Comparison of ENCODE assay signal across 19 cellular contexts in genomic region chr7:79911420-79911819, GRCh38.
A peak's percentile ranks its signal among the peaks of the same experiment; 100 is the strongest.
DNase-seq lines count a peak whose midpoint lies in the region; ATAC-seq and TF ChIP-seq lines count a peak whose summit lies in the region.
"Had no signal": no experiment of that assay in that cellular context is flagged by ENCODE, and none has a peak within 500 bp of the region (broad histone marks: within the 10 kb centered on the region; RNA-seq: fewer than 3 reads in every experiment).

No MANE protein-coding gene starts in this region.

- in situ Hi-C loops in IMR-90 (cut with MboI; ENCODE audit: low sequenced_read_pairs), result no loop called here
- in situ Hi-C loops in HAP-1 (cut with MboI; ENCODE audit: low sequenced_read_pairs), result no loop called here

- no peak overlapping the region; the same call in 1 of the 2 replicates for H3K18ac ChIP-seq in IMR-90 (ENCODE audit: low read depth, low read length)

- intact Hi-C loops in activated CD4-positive, alpha-beta T cell treated with anti-CD3 and anti-CD28 coated beads, Interleukin-2, amount 10 ng/mL, durations not matched to agents 24 days and 14 days (cut with micrococcal nuclease), result no loop called here
- intact Hi-C loops in IMR-90 (cut with micrococcal nuclease), result no loop called here

- H2AK9ac ChIP-seq in IMR-90 (replicated peaks; ENCODE audit: low read depth, low read length, poor library complexity), result no peak overlapping the region

- H3K79me1 ChIP-seq in IMR-90 (ENCODE audit: low read depth in 1 of 2, low read length in 2 of 2), result no peaks in the 10 kb centered on the region

- ATAC-seq in IMR-90 (ENCODE audit: low read depth) (no peak), GM18505 (IDR thresholded peaks at IDR 0.05; ENCODE audit: unreplicated experiment) (no peak)

- CTCF ChIA-PET in IMR-90 (lab: Yijun Ruan, JAX), result no interaction called here

- H3K14ac ChIP-seq in IMR-90 (replicated peaks; ENCODE audit: low read depth, low read length), result no peak overlapping the region

- WGBS in IMR-90 (ENCODE audit: extremely low coverage in 2 of 2, insufficient read length in 1 of 2), 2 experiments, result 100% methylated on average over 1 of the region's 3 CpGs; no CpG with 5 or more reads in 1 of the 2 experiments

- H3K36me3 ChIP-seq in BLaER1 (no peaks in the 10 kb centered on the region), IMR-90 (ENCODE audit: control insufficient read depth, insufficient read depth, low read length) (no peaks in the 10 kb centered on the region), HAP-1 (replicated peaks) (no peaks in the 10 kb centered on the region)
- H3K36me3 ChIP-seq: MG63, SJCRH30 had no signal

- H3K23ac ChIP-seq in IMR-90 (ENCODE audit: low read depth, low read length), result no peak overlapping the region

- no peak overlapping the region for H2BK20ac ChIP-seq in IMR-90 (ENCODE audit: low read depth, low read length)

- no peaks in the 10 kb centered on the region for H3K27me3 Mint-ChIP-seq in activated CD4-positive, alpha-beta T cell treated with anti-CD3 and anti-CD28 coated beads, Interleukin-2, amount 10 ng/mL, durations not matched to agents 24 days and 14 days
- no peaks in the 10 kb centered on the region for H3K27me3 Mint-ChIP-seq in activated naive CD8-positive, alpha-beta T cell
- H3K27me3 Mint-ChIP-seq: B cell had no signal

- peaks cover 29% of the 10 kb centered on the region for H3K4me1 ChIP-seq in BLaER1
- no peaks in the 10 kb centered on the region for H3K4me1 ChIP-seq in IMR-90 (ENCODE audit: control insufficient read depth, insufficient read depth, low read length)
- H3K4me1 ChIP-seq in HAP-1, result no peaks in the 10 kb centered on the region

- peak overlapping the region; percentile 7 for H3K4me3 Mint-ChIP-seq in activated CD4-positive, alpha-beta T cell treated with anti-CD3 and anti-CD28 coated beads, Interleukin-2, amount 10 ng/mL, durations not matched to agents 24 days and 14 days
- peak overlapping the region; percentile 75 for H3K4me3 Mint-ChIP-seq in activated naive CD8-positive, alpha-beta T cell
- H3K4me3 Mint-ChIP-seq: B cell, H9 had no signal

- H2BK5ac ChIP-seq in IMR-90 (ENCODE audit: low read depth, low read length, poor library complexity, severe bottlenecking), result no peak overlapping the region

- TF ChIP-seq POLR2A in IMR-90 (IDR thresholded peaks at IDR 0.05; ENCODE audit: low read depth, low read length) (no peak), GM18505 (IDR thresholded peaks at IDR 0.05; ENCODE audit: borderline replicate concordance, extremely low read depth, insufficient read depth, insufficient read length) (no peak)

- peak overlapping the region; percentile 52; the same call in 2 of the 3 replicates for H2BK15ac ChIP-seq in IMR-90 (ENCODE audit: low read depth, low read length)

- peak overlapping the region; percentile 10; the same call in 1 of the 2 replicates for H2BK120ac ChIP-seq in IMR-90 (ENCODE audit: low read depth, low read length)

- dilution Hi-C loops in IMR-90 (cut with HindIII; ENCODE audit: low sequenced_read_pairs, unreplicated experiment), result no loop called here

- TF ChIP-seq CTCF in IMR-90 (conservative IDR thresholded peaks at IDR 0.05; ENCODE audit: low read depth, low read length) (no peak), coronary artery (IDR thresholded peaks at IDR 0.05) (no peak)

- H3K27ac ChIP-seq in BLaER1 (no peak overlapping the region), IMR-90 (ENCODE audit: insufficient read depth, low read length) (no peak overlapping the region), coronary artery (no peak overlapping the region)
- H3K27ac ChIP-seq: HL-60, SJCRH30 had no signal

- H3K4me1 Mint-ChIP-seq in activated CD4-positive, alpha-beta T cell treated with anti-CD3 and anti-CD28 coated beads, Interleukin-2, amount 10 ng/mL, durations not matched to agents 24 days and 14 days, result peaks cover 35% of the 10 kb centered on the region
- H3K4me1 Mint-ChIP-seq in activated naive CD8-positive, alpha-beta T cell (ENCODE audit: low read depth), result peaks cover 73% of the 10 kb centered on the region
- H3K4me1 Mint-ChIP-seq: H9 had no signal

- H3K4ac ChIP-seq in IMR-90 (ENCODE audit: low read depth, low read length), result no peak overlapping the region

- H3K9me3 ChIP-seq in BLaER1 (no peaks in the 10 kb centered on the region), IMR-90 (ENCODE audit: control insufficient read depth, insufficient read depth, low read length) (peaks cover 6% of the 10 kb centered on the region), HAP-1 (no peaks in the 10 kb centered on the region)
- H3K9me3 ChIP-seq: MG63, SJCRH30 had no signal

- H2AFZ ChIP-seq in IMR-90 (replicated peaks; ENCODE audit: low read length, poor library complexity), result no peak overlapping the region

- no peak overlapping the region for H3K56ac ChIP-seq in IMR-90 (ENCODE audit: extremely low read depth, insufficient read depth, low read length)

- no peaks in the 10 kb centered on the region for H4K20me1 ChIP-seq in BLaER1
- H4K20me1 ChIP-seq in IMR-90 (ENCODE audit: insufficient read depth, low read length), result no peaks in the 10 kb centered on the region

- POLR2A ChIA-PET in IMR-90 (lab: Charles Lee; ENCODE audit: unreplicated experiment), result no interaction called here

- H3K4me2 ChIP-seq in BLaER1 (peak overlapping the region; percentile 59), IMR-90 (ENCODE audit: low read depth, low read length) (no peak overlapping the region)

- no peak overlapping the region for H2AK5ac ChIP-seq in IMR-90 (ENCODE audit: low read depth, low read length)

- no peak overlapping the region for H3K4me3 ChIP-seq in BLaER1
- no peak overlapping the region for H3K4me3 ChIP-seq in IMR-90 (ENCODE audit: insufficient read depth, low read depth, low read length)
- H3K4me3 ChIP-seq in HAP-1, result no peak overlapping the region
- no peak overlapping the region for H3K4me3 ChIP-seq in coronary artery
- H3K4me3 ChIP-seq: MG63, SJCRH30 had no signal

- peaks cover 2% of the 10 kb centered on the region for H3K36me3 Mint-ChIP-seq in activated CD4-positive, alpha-beta T cell treated with anti-CD3 and anti-CD28 coated beads, Interleukin-2, amount 10 ng/mL, durations not matched to agents 24 days and 14 days (ENCODE audit: low read depth)
- peaks cover 3% of the 10 kb centered on the region for H3K36me3 Mint-ChIP-seq in activated naive CD8-positive, alpha-beta T cell

- BruUV-seq in IMR-90 (replicated peaks; lab: Mats Ljungman, UMichigan), result no TSS peak

- no peak overlapping the region for H4K91ac ChIP-seq in IMR-90 (ENCODE audit: insufficient read depth, low read depth, low read length)

- no peak overlapping the region for H4K5ac ChIP-seq in IMR-90 (ENCODE audit: low read depth, low read length)

- no peak overlapping the region for H4K8ac ChIP-seq in IMR-90 (ENCODE audit: low read depth in 2 of 2, low read length in 2 of 2)

- H3K9ac ChIP-seq in BLaER1, result no peak overlapping the region
- H3K9ac ChIP-seq in IMR-90 (ENCODE audit: low read depth, low read length), result no peak overlapping the region

- peak overlapping the region; percentile 51 for H3K27ac Mint-ChIP-seq in activated CD4-positive, alpha-beta T cell treated with anti-CD3 and anti-CD28 coated beads, Interleukin-2, amount 10 ng/mL, durations not matched to agents 24 days and 14 days
- peak overlapping the region; percentile 69 for H3K27ac Mint-ChIP-seq in activated naive CD8-positive, alpha-beta T cell
- H3K27ac Mint-ChIP-seq: B cell, H9 had no signal

- no peaks in the 10 kb centered on the region for H3K9me1 ChIP-seq in IMR-90 (ENCODE audit: insufficient read depth, low read length)

- peak; percentile 57 for DNase-seq in activated CD4-positive, alpha-beta T cell treated with anti-CD3 and anti-CD28 coated beads, Interleukin-2, amount 10 ng/mL, durations not matched to agents 24 days and 14 days
- no peak for DNase-seq in activated CD4-positive, alpha-beta T cell treated with anti-CD3 and anti-CD28 coated beads for 48 hours
- DNase-seq in IMR-90 (no peak), HAP-1 (ENCODE audit: low spot score in 2 of 2) (no peak), coronary artery (ENCODE audit: low spot score) (no peak)
- DNase-seq: DMS79 treated with DMSO at 0.1 percent for 48 hours, H9, Karpas-422, MG63, NCI-H1048, NCI-H1436 treated with DMSO at 0.1 percent for 48 hours, NCI-H2029, NCI-H526, SJCRH30 had no signal

- peaks cover 4% of the 10 kb centered on the region for H3K9me3 Mint-ChIP-seq in activated CD4-positive, alpha-beta T cell treated with anti-CD3 and anti-CD28 coated beads, Interleukin-2, amount 10 ng/mL, durations not matched to agents 24 days and 14 days
- H3K9me3 Mint-ChIP-seq in activated naive CD8-positive, alpha-beta T cell (ENCODE audit: low read depth), result peaks cover 5% of the 10 kb centered on the region

- TF ChIP-seq RAD21 in IMR-90 (IDR thresholded peaks at IDR 0.05; ENCODE audit: low read length), result no peak

- H3K27me3 ChIP-seq in BLaER1 (no peaks in the 10 kb centered on the region), IMR-90 (ENCODE audit: control insufficient read depth, insufficient read depth, low read length) (no peaks in the 10 kb centered on the region), HAP-1 (ENCODE audit: low read depth) (no peaks in the 10 kb centered on the region)
- H3K27me3 ChIP-seq: MG63, SJCRH30 had no signal

TF ChIP-seq in IMR-90, 13 proteins besides CTCF, POLR2A, EP300 and RAD21 (continues in another document):
- no peak for TF ChIP-seq NFE2L2 (IDR thresholded peaks at IDR 0.05; ENCODE audit: low read depth, low read length)
- TF ChIP-seq MXI1 (IDR thresholded peaks at IDR 0.05; ENCODE audit: borderline replicate concordance, low read depth, low read length), result no peak
- no peak for TF ChIP-seq RFX5 (IDR thresholded peaks at IDR 0.05; ENCODE audit: low read depth, low read length)
- no peak for TF ChIP-seq MAFK (IDR thresholded peaks at IDR 0.05; ENCODE audit: low read depth, low read length)
- TF ChIP-seq BHLHE40 (IDR thresholded peaks at IDR 0.05; ENCODE audit: low read depth, low read length), result no peak
- TF ChIP-seq CHD1 (IDR thresholded peaks at IDR 0.05; ENCODE audit: low read depth, low read length), result no peak
- TF ChIP-seq SMC3 (IDR thresholded peaks at IDR 0.05; ENCODE audit: low read depth, low read length), result no peak
- no peak for TF ChIP-seq MAZ (IDR thresholded peaks at IDR 0.05; ENCODE audit: borderline replicate concordance, low read depth, low read length)
- TF ChIP-seq CEBPB (IDR thresholded peaks at IDR 0.05; ENCODE audit: low read depth, low read length), result no peak
- no peak for TF ChIP-seq FOS (IDR thresholded peaks at IDR 0.05; ENCODE audit: low read depth, low read length)
- TF ChIP-seq ELK1 (IDR thresholded peaks at IDR 0.05; ENCODE audit: borderline replicate concordance, low read depth, low read length), result no peak
